Comparison of ENCODE assay signal across 10 cellular contexts in genomic region chrX:133048751-133049150, GRCh38. TPM values are rescaled to one million over a fixed set of nuclear protein-coding genes. Genes with fewer than 3 reads are reported as not detected.
"Had no signal": no experiment of that assay in that cellular context is flagged by ENCODE, and none has a peak within 500 bp of the region (broad histone marks: within the 10 kb centered on the region; RNA-seq: fewer than 3 reads in every experiment).

No MANE protein-coding gene starts in this region.

- H3K4me1 Mint-ChIP-seq: IgD-negative memory B cell had no signal

- ATAC-seq: HepG2, K562 had no signal

- H3K9ac ChIP-seq: KMS-11 had no signal

- H3K36me3 Mint-ChIP-seq: IgD-negative memory B cell had no signal

- H3K27ac ChIP-seq: HL-60, KMS-11 had no signal

- H3K4me2 ChIP-seq: KMS-11 had no signal

- H3K4me3 ChIP-seq: K562 had no signal

- H3K4me3 Mint-ChIP-seq: IgD-negative memory B cell had no signal

- DNase-seq: IMR-90, KBM-7, KG1 had no signal

- FAIRE-seq: HepG2, HTR-8/SVneo, K562 had no signal

RNA-seq across cellular contexts. Expression of gene USP26, which starts 48.2 kb away (rescaled TPM):
- total RNA-seq: HepG2, HT-29, IMR-90 had no signal
- polyA plus RNA-seq: HepG2, IgD-negative memory B cell, IMR-90 had no signal
